In genomic region chr20:47345214-47345613, GRCh38 we compare ENCODE assay signal across 16 cellular contexts. TPM values are rescaled to one million over a fixed set of nuclear protein-coding genes. Genes with fewer than 3 reads are reported as not detected.
A peak's percentile ranks its signal among the peaks of the same experiment; 100 is the strongest.
DNase-seq lines count a peak whose midpoint lies in the region; ATAC-seq and TF ChIP-seq lines count a peak whose summit lies in the region.
"Had no signal": no experiment of that assay in that cellular context is flagged by ENCODE, and none has a peak within 500 bp of the region (broad histone marks: within the 10 kb centered on the region; RNA-seq: fewer than 3 reads in every experiment).

No MANE protein-coding gene starts in this region.

- H3K4me1 Mint-ChIP-seq in CD8-positive, alpha-beta memory T cell, result peaks cover 30 to 45% (median 32%) of the 10 kb centered on the region in 3 donors
- H3K4me1 Mint-ChIP-seq in IgD-negative memory B cell (peaks cover 17 to 28% (median 18%) of the 10 kb centered on the region in 3 donors), endothelial cell (ENCODE audit: unreplicated experiment) (peaks cover 9% of the 10 kb centered on the region)
- H3K4me1 Mint-ChIP-seq in stimulated activated effector memory CD8-positive, alpha-beta T cell treated with anti-CD3 and anti-CD28 coated beads, Interleukin-12 subunit alpha, Interleukin-12 subunit beta, amount 100 ng/mL, for 72 hours, result peaks cover 18% of the 10 kb centered on the region

- no peak overlapping the region for H3K4me3 ChIP-seq in CD8-positive, alpha-beta memory T cell (ENCODE audit: low read length)
- no peak overlapping the region for H3K4me3 ChIP-seq in upper lobe of right lung
- H3K4me3 ChIP-seq: colonic mucosa, SJSA1 had no signal

- H3K4me3 Mint-ChIP-seq in CD8-positive, alpha-beta memory T cell, result no peak overlapping the region
- H3K4me3 Mint-ChIP-seq in IgD-negative memory B cell (peak overlapping the region in 1 of 4 donors; percentile 55), endothelial cell (ENCODE audit: unreplicated experiment) (peak overlapping the region; percentile 53)
- no peak overlapping the region for H3K4me3 Mint-ChIP-seq in stimulated activated effector memory CD8-positive, alpha-beta T cell treated with anti-CD3 and anti-CD28 coated beads, Interleukin-12 subunit alpha, Interleukin-12 subunit beta, amount 100 ng/mL, for 72 hours

- H3K9me3 Mint-ChIP-seq in CD8-positive, alpha-beta memory T cell, result no peaks in the 10 kb centered on the region
- no peaks in the 10 kb centered on the region for H3K9me3 Mint-ChIP-seq in IgD-negative memory B cell
- H3K9me3 Mint-ChIP-seq in endothelial cell (ENCODE audit: unreplicated experiment), result no peaks in the 10 kb centered on the region
- no peaks in the 10 kb centered on the region for H3K9me3 Mint-ChIP-seq in stimulated activated effector memory CD8-positive, alpha-beta T cell treated with anti-CD3 and anti-CD28 coated beads, Interleukin-12 subunit alpha, Interleukin-12 subunit beta, amount 100 ng/mL, for 72 hours

- no peak for DNase-seq in CD8-positive, alpha-beta memory T cell
- DNase-seq in endothelial cell (ENCODE audit: low spot score) (no peak), NCI-H146 treated with DMSO at 0.1 percent for 48 hours (lab: John Stamatoyannopoulos, UW; ENCODE audit: unreplicated experiment) (no peak), cortex of kidney (lab: John Stamatoyannopoulos, UW) (no peak), upper lobe of right lung (no peak)
- no peak for DNase-seq in stimulated activated effector memory CD8-positive, alpha-beta T cell treated with anti-CD3 and anti-CD28 coated beads, Interleukin-12 subunit alpha, Interleukin-12 subunit beta, amount 100 ng/mL, for 72 hours (ENCODE audit: low spot score in 2 of 2)
- DNase-seq: colonic mucosa, DMS79, foreskin keratinocyte, Karpas-422, NCI-H1105, occipital lobe, right cardiac atrium had no signal

- CTCF ChIA-PET in CD8-positive, alpha-beta memory T cell (lab: Charles Lee), result interaction anchor here (0.6 kb wide), 1 partner anchor 39 kb away, joined by 3 read pairs; no protein-coding TSS in a partner anchor

- intact Hi-C loops in upper lobe of right lung (cut with DNase I), result no loop called here

- H3K27me3 Mint-ChIP-seq in CD8-positive, alpha-beta memory T cell, result no peaks in the 10 kb centered on the region
- no peaks in the 10 kb centered on the region for H3K27me3 Mint-ChIP-seq in IgD-negative memory B cell
- H3K27me3 Mint-ChIP-seq in endothelial cell (ENCODE audit: unreplicated experiment), result no peaks in the 10 kb centered on the region

- peak overlapping the region in 5 of 8 donors; percentile 29 to 61 (median 42) for H3K27ac Mint-ChIP-seq in CD8-positive, alpha-beta memory T cell
- H3K27ac Mint-ChIP-seq in IgD-negative memory B cell (peak overlapping the region in 2 of 3 donors; percentile 26 to 85), endothelial cell (ENCODE audit: unreplicated experiment) (peak overlapping the region; percentile 78)
- H3K27ac Mint-ChIP-seq in stimulated activated effector memory CD8-positive, alpha-beta T cell treated with anti-CD3 and anti-CD28 coated beads, Interleukin-12 subunit alpha, Interleukin-12 subunit beta, amount 100 ng/mL, for 72 hours, result peak overlapping the region; percentile 82

- TF ChIP-seq CTCF in endothelial cell (IDR thresholded peaks at IDR 0.05; ENCODE audit: unreplicated experiment) (no peak), upper lobe of right lung (IDR thresholded peaks at IDR 0.05) (no peak)

- H3K36me3 ChIP-seq in CD8-positive, alpha-beta memory T cell (ENCODE audit: insufficient read depth, low read length), result peaks cover 8% of the 10 kb centered on the region
- peaks cover 23% of the 10 kb centered on the region for H3K36me3 ChIP-seq in upper lobe of right lung
- H3K36me3 ChIP-seq: colonic mucosa had no signal

- H3K4me1 ChIP-seq in CD8-positive, alpha-beta memory T cell (ENCODE audit: insufficient read depth, low read length), result peaks cover 42% of the 10 kb centered on the region
- peaks cover 34% of the 10 kb centered on the region for H3K4me1 ChIP-seq in upper lobe of right lung

- H3K36me3 Mint-ChIP-seq in CD8-positive, alpha-beta memory T cell, result peaks cover 7 to 26% (median 13%) of the 10 kb centered on the region in 3 donors
- H3K36me3 Mint-ChIP-seq in IgD-negative memory B cell (peaks cover 18% of the 10 kb centered on the region), endothelial cell (ENCODE audit: low read depth, unreplicated experiment) (peaks cover 35% of the 10 kb centered on the region)
- H3K36me3 Mint-ChIP-seq in stimulated activated effector memory CD8-positive, alpha-beta T cell treated with anti-CD3 and anti-CD28 coated beads, Interleukin-12 subunit alpha, Interleukin-12 subunit beta, amount 100 ng/mL, for 72 hours, result peaks cover 45% of the 10 kb centered on the region

- no peak for ATAC-seq in stimulated activated effector memory CD8-positive, alpha-beta T cell treated with anti-CD3 and anti-CD28 coated beads, Interleukin-12 subunit alpha, Interleukin-12 subunit beta, amount 100 ng/mL, for 72 hours
- no peak for ATAC-seq in upper lobe of right lung
- ATAC-seq: activated CD4-positive, CD25-positive, alpha-beta regulatory T cell treated with anti-CD3 and anti-CD28 coated beads, Interleukin-2, amount 50 U/mL, for 24 hours; foreskin keratinocyte; right cardiac atrium had no signal

- H3K27ac ChIP-seq in CD8-positive, alpha-beta memory T cell (ENCODE audit: low read depth, low read length), result no peak overlapping the region
- H3K27ac ChIP-seq in upper lobe of right lung, result no peak overlapping the region
- H3K27ac ChIP-seq: colonic mucosa, foreskin keratinocyte, SJSA1 had no signal

- H3K9me3 ChIP-seq in CD8-positive, alpha-beta memory T cell (ENCODE audit: low read length), result no peaks in the 10 kb centered on the region
- H3K9me3 ChIP-seq in upper lobe of right lung, result no peaks in the 10 kb centered on the region
- H3K9me3 ChIP-seq: colonic mucosa, SJSA1 had no signal

- POLR2A ChIA-PET in CD8-positive, alpha-beta memory T cell (lab: Charles Lee), result no interaction called here

- no peaks in the 10 kb centered on the region for H3K27me3 ChIP-seq in CD8-positive, alpha-beta memory T cell (ENCODE audit: insufficient read depth, low read length, poor library complexity, severe bottlenecking)
- H3K27me3 ChIP-seq in upper lobe of right lung, result no peaks in the 10 kb centered on the region
- H3K27me3 ChIP-seq: colonic mucosa, foreskin keratinocyte, SJSA1 had no signal

RNA-seq across cellular contexts. Expression of gene ZMYND8, which starts 11.3 kb away (rescaled TPM):
- 10 to 100 TPM; 25.8 to 30.7 TPM for total RNA-seq in CD8-positive, alpha-beta memory T cell
- polyA plus RNA-seq in CD8-positive, alpha-beta memory T cell, result 20.9 TPM
- 16.7 TPM for polyA plus RNA-seq in IgD-negative memory B cell
- total RNA-seq in endothelial cell (ENCODE audit: unreplicated experiment) (109 TPM), upper lobe of right lung (45.7 TPM)
